25 cellular contexts compared by ENCODE assay signal in genomic region chrX:31355206-31355955, GRCh38.
DNase-seq lines count a peak whose midpoint lies in the region; ATAC-seq and TF ChIP-seq lines count a peak whose summit lies in the region.
"Had no signal": no experiment of that assay in that cellular context is flagged by ENCODE, and none has a peak within 500 bp of the region (broad histone marks: within the 10 kb centered on the region; RNA-seq: fewer than 3 reads in every experiment).

No MANE protein-coding gene starts in this region.

- H3K4me3 ChIP-seq in left ventricle myocardium inferior (no peak overlapping the region), fibroblast of villous mesenchyme (ENCODE audit: low read depth, low read length) (no peak overlapping the region), thoracic aorta (peak overlapping the region; percentile 22)
- H3K4me3 ChIP-seq: BLaER1, K562, PC-9, SJSA1 had no signal

- TF ChIP-seq CTCF in left ventricle myocardium inferior (IDR thresholded peaks at IDR 0.05; ENCODE audit: borderline replicate concordance) (no peak), fibroblast of villous mesenchyme (IDR thresholded peaks at IDR 0.05; ENCODE audit: insufficient read depth, low read depth, low read length) (no peak), thoracic aorta (IDR thresholded peaks at IDR 0.05) (no peak), GM20000 (IDR thresholded peaks at IDR 0.05; ENCODE audit: extremely low read depth, missing control alignments) (no peak)

- H3K27ac ChIP-seq in left ventricle myocardium inferior (replicated peaks) = peak overlapping the region; percentile 36
- H3K27ac ChIP-seq in thoracic aorta = peak overlapping the region in 1 of 2 donors; percentile 8
- H3K27ac ChIP-seq: BLaER1, SJSA1 had no signal

- intact Hi-C loops in left ventricle myocardium inferior (cut with micrococcal nuclease) = no loop called here
- intact Hi-C loops in Right ventricle myocardium superior (cut with DNase I) = no loop called here

- ATAC-seq in Right ventricle myocardium superior (ENCODE audit: poor library complexity) (no peak), thoracic aorta (ENCODE audit: insufficient number of reproducible peaks, low FRiP score, low read depth) (no peak), GM19452 (IDR thresholded peaks at IDR 0.05; ENCODE audit: unreplicated experiment) (no peak)
- ATAC-seq: K562, Right ventricle myocardium inferior had no signal

- H3K36me3 ChIP-seq in left ventricle myocardium inferior (no peaks in the 10 kb centered on the region), thoracic aorta (no peaks in the 10 kb centered on the region)
- H3K36me3 ChIP-seq: BLaER1, SJSA1 had no signal

- H3K27me3 ChIP-seq in left ventricle myocardium inferior (ENCODE audit: low read depth) (no peaks in the 10 kb centered on the region), thoracic aorta (replicated peaks; ENCODE audit: insufficient read depth) (no peaks in the 10 kb centered on the region)
- H3K27me3 ChIP-seq: SJSA1 had no signal

- no peak for DNase-seq in left ventricle myocardium inferior
- DNase-seq in Right ventricle myocardium superior = no peak
- DNase-seq in amniotic epithelial cell (ENCODE audit: low read depth) = peak; percentile 52
- peak; percentile 86 for DNase-seq in fibroblast of villous mesenchyme (ENCODE audit: low read depth)
- no peak for DNase-seq in thoracic aorta (ENCODE audit: low spot score)
- DNase-seq in GM20000 (ENCODE audit: low spot score) = no peak
- no peak for DNase-seq in activated naive CD4-positive, alpha-beta T cell treated with Interleukin-2 at 50 U/mL for 16 hours
- DNase-seq: 8988T; CD4-positive, CD25-positive, alpha-beta regulatory T cell; GOT3; HCEC 1CT; Kasumi-1; NCI-H1092 treated with DMSO at 0.1 percent for 48 hours; NCI-H1436 treated with DMSO at 0.1 percent for 48 hours; NCI-H1930; NCI-H2107; NCI-H524; NCI-H748 treated with DMSO at 0.1 percent for 48 hours; NK-92 treated with Interleukin-12 subunit alpha and Interleukin-12 subunit beta, amount 100 ng/mL, for 24 hours; PC-9 had no signal

- no peaks in the 10 kb centered on the region for H3K4me1 ChIP-seq in left ventricle myocardium inferior
- H3K4me1 ChIP-seq in thoracic aorta (ENCODE audit: control insufficient read depth in 1 of 2, low read depth in 2 of 2) = peaks cover 0 to 30% of the 10 kb centered on the region in 2 donors

- no peaks in the 10 kb centered on the region for H3K9me3 ChIP-seq in left ventricle myocardium inferior (replicated peaks)
- H3K9me3 ChIP-seq in thoracic aorta = no peaks in the 10 kb centered on the region
- H3K9me3 ChIP-seq: BLaER1, SJSA1 had no signal

Comparison
In these comparisons a context has a peak if more than half of its experiments do, and no peak if none do; other contexts are left out.
1. DNase-seq: peak in amniotic epithelial cell (single experiment) and fibroblast of villous mesenchyme (single experiment); none in left ventricle myocardium inferior (single experiment), Right ventricle myocardium superior (single experiment), thoracic aorta (single experiment), GM20000 (single experiment) and activated naive CD4-positive, alpha-beta T cell treated with Interleukin-2 at 50 U/mL for 16 hours (single experiment).